ENCODE assay signal across 23 cellular contexts in genomic region chr9:4684820-4685219, GRCh38.
"Had no signal": no experiment of that assay in that cellular context is flagged by ENCODE, and none has a peak within 500 bp of the region (broad histone marks: within the 10 kb centered on the region; RNA-seq: fewer than 3 reads in every experiment).

No MANE protein-coding gene starts in this region.

- H3K36me3 ChIP-seq: colonic mucosa, thoracic aorta had no signal

- ATAC-seq: activated CD4-positive, CD25-positive, alpha-beta regulatory T cell treated with anti-CD3 and anti-CD28 coated beads, Interleukin-2, amount 50 U/mL, for 24 hours; activated CD8-positive, alpha-beta T cell treated with anti-CD3 and anti-CD28 coated beads, Interleukin-2, amount 10 ng/mL, durations not matched to agents 7 days and 5 days; left lung; right lobe of liver had no signal

- H3K27me3 ChIP-seq: adrenal gland, breast epithelium, colonic mucosa, hepatocyte, left lung, right lobe of liver, upper lobe of left lung had no signal

- H3K27me3 Mint-ChIP-seq: activated naive CD4-positive, alpha-beta T cell treated with anti-CD3 and anti-CD28 coated beads, Interleukin-2, amount 50 U/mL, for 24 hours had no signal

- H3K4me3 ChIP-seq: adrenal gland, breast epithelium, colonic mucosa, hepatocyte, left lung, right lobe of liver, thoracic aorta, upper lobe of left lung had no signal

- H3K27ac ChIP-seq: adrenal gland, breast epithelium, colonic mucosa, hepatocyte, left lung, parathyroid adenoma, right lobe of liver, upper lobe of left lung had no signal

- H3K4me3 Mint-ChIP-seq: activated CD8-positive, alpha-beta T cell treated with anti-CD3 and anti-CD28 coated beads, Interleukin-2, amount 10 ng/mL, durations not matched to agents 7 days and 5 days; activated naive CD4-positive, alpha-beta T cell treated with anti-CD3 and anti-CD28 coated beads, Interleukin-2, amount 50 U/mL, for 24 hours; immature natural killer cell had no signal

- H3K27ac Mint-ChIP-seq: activated CD8-positive, alpha-beta T cell treated with anti-CD3 and anti-CD28 coated beads, Interleukin-2, amount 10 ng/mL, durations not matched to agents 7 days and 5 days had no signal

- DNase-seq: activated CD4-positive, alpha-beta T cell treated with anti-CD3 and anti-CD28 coated beads, Interleukin-2, amount 50 U/mL, for 1 hour; activated CD8-positive, alpha-beta T cell treated with anti-CD3 and anti-CD28 coated beads, Interleukin-2, amount 10 ng/mL, durations not matched to agents 7 days and 5 days; activated gamma-delta T cell treated with Interleukin-2 at 50 U/mL for 16 hours; adrenal gland; colonic mucosa; glutamatergic neuron; immature natural killer cell; left lung; mammary epithelial cell; nucleus accumbens; right lobe of liver; small intestine; stimulated activated CD4-positive, alpha-beta T cell treated with anti-CD3 and anti-CD28 coated beads, Interleukin-15, amount 100 ng/mL, for 24 hours; stimulated activated CD4-positive, alpha-beta T cell treated with anti-CD3 and anti-CD28 coated beads, Interleukin-2, amount 100 ng/mL, for 48 hours; stimulated activated naive CD4-positive, alpha-beta T cell treated with Interleukin-2 at 50 U/mL for 16 hours; SW 1271; upper lobe of left lung had no signal

- H3K9me3 ChIP-seq: adrenal gland, breast epithelium, colonic mucosa, left lung, right lobe of liver, thoracic aorta, upper lobe of left lung had no signal

- H3K4me1 ChIP-seq: breast epithelium had no signal

- H3K9ac ChIP-seq: parathyroid adenoma had no signal

- H3K9me3 Mint-ChIP-seq: activated naive CD4-positive, alpha-beta T cell treated with anti-CD3 and anti-CD28 coated beads, Interleukin-2, amount 50 U/mL, for 24 hours; immature natural killer cell had no signal
